ENCODE assay signal across 10 cellular contexts in genomic region chrX:79524642-79525041, GRCh38.
A peak's percentile ranks its signal among the peaks of the same experiment; 100 is the strongest.
DNase-seq lines count a peak whose midpoint lies in the region; ATAC-seq and TF ChIP-seq lines count a peak whose summit lies in the region.
"Had no signal": no experiment of that assay in that cellular context is flagged by ENCODE, and none has a peak within 500 bp of the region (broad histone marks: within the 10 kb centered on the region; RNA-seq: fewer than 3 reads in every experiment).

No MANE protein-coding gene starts in this region.

- H3K4me3 ChIP-seq in GM12864 (ENCODE audit: low read depth, low read length) (no peak overlapping the region), OCI-LY3 (ENCODE audit: low read length) (no peak overlapping the region)

- no peak overlapping the region for H3K27ac Mint-ChIP-seq in activated T-helper 1 cell treated with anti-CD3 and anti-CD28 coated beads, Interleukin-12 subunit alpha, Interleukin-12 subunit beta, Interleukin-2, Interleukin-4 antibody, amounts not matched to agents 30 ng/mL and 10 ng/mL and 1 ng/mL, durations not matched to agents 14 hours and 24 hours and 36 hours
- no peak overlapping the region for H3K27ac Mint-ChIP-seq in mesothelial cell of epicardium
- H3K27ac Mint-ChIP-seq: T-helper 1 cell treated with Interleukin-12 subunit alpha and Interleukin-12 subunit beta and Interleukin-4 antibody, amounts not matched to agents 30 μg/mL and 1 μg/mL, for 36 hours had no signal

- ATAC-seq in GM21423 (IDR thresholded peaks at IDR 0.05; ENCODE audit: unreplicated experiment) (peak; percentile 43), GM21390 (IDR thresholded peaks at IDR 0.05; ENCODE audit: unreplicated experiment) (no peak)
- no peak for ATAC-seq in activated T-cell treated with anti-CD3 and anti-CD28 coated beads, Interleukin-2, amount 50 U/mL, for 4 hours

- no peak overlapping the region for H3K4me2 ChIP-seq in OCI-LY3 (ENCODE audit: low read length)

- no peak overlapping the region for H2AFZ ChIP-seq in OCI-LY3 (ENCODE audit: low read depth, low read length)

- no peaks in the 10 kb centered on the region for H3K27me3 ChIP-seq in OCI-LY3 (ENCODE audit: low read depth, low read length)

- TF ChIP-seq CTCF in GM12864 (IDR thresholded peaks at IDR 0.05; ENCODE audit: low read depth, low read length, missing control alignments) = peak; percentile 49
- TF ChIP-seq CTCF in OCI-LY3 (IDR thresholded peaks at IDR 0.05; ENCODE audit: low read depth, low read length) = peak; percentile 51
- no peak for TF ChIP-seq CTCF in mesothelial cell of epicardium (IDR thresholded peaks at IDR 0.05; ENCODE audit: unreplicated experiment)

- H3K9me3 Mint-ChIP-seq in activated T-helper 1 cell treated with anti-CD3 and anti-CD28 coated beads, Interleukin-12 subunit alpha, Interleukin-12 subunit beta, Interleukin-2, Interleukin-4 antibody, amounts not matched to agents 30 ng/mL and 10 ng/mL and 1 ng/mL, durations not matched to agents 14 hours and 24 hours and 36 hours = peaks cover 14% of the 10 kb centered on the region
- peaks cover 21% of the 10 kb centered on the region for H3K9me3 Mint-ChIP-seq in activated T-cell treated with anti-CD3 and anti-CD28 coated beads, Interleukin-2, amount 50 U/mL, for 4 hours
- H3K9me3 Mint-ChIP-seq in mesothelial cell of epicardium = peaks cover 79% of the 10 kb centered on the region

- H3K79me2 ChIP-seq in OCI-LY3 (ENCODE audit: low read length) = no peaks in the 10 kb centered on the region

- no peak overlapping the region for H3K4me3 Mint-ChIP-seq in activated T-helper 1 cell treated with anti-CD3 and anti-CD28 coated beads, Interleukin-12 subunit alpha, Interleukin-12 subunit beta, Interleukin-2, Interleukin-4 antibody, amounts not matched to agents 30 ng/mL and 10 ng/mL and 1 ng/mL, durations not matched to agents 14 hours and 24 hours and 36 hours
- no peak overlapping the region for H3K4me3 Mint-ChIP-seq in activated T-cell treated with anti-CD3 and anti-CD28 coated beads, Interleukin-2, amount 50 U/mL, for 4 hours
- no peak overlapping the region for H3K4me3 Mint-ChIP-seq in mesothelial cell of epicardium
- H3K4me3 Mint-ChIP-seq: T-helper 1 cell treated with Interleukin-12 subunit alpha and Interleukin-12 subunit beta and Interleukin-4 antibody, amounts not matched to agents 30 μg/mL and 1 μg/mL, for 36 hours had no signal

- H3K36me3 ChIP-seq in OCI-LY3 (replicated peaks; ENCODE audit: low read depth, low read length) = no peaks in the 10 kb centered on the region

- H3K27me3 Mint-ChIP-seq in activated T-helper 1 cell treated with anti-CD3 and anti-CD28 coated beads, Interleukin-12 subunit alpha, Interleukin-12 subunit beta, Interleukin-2, Interleukin-4 antibody, amounts not matched to agents 30 ng/mL and 10 ng/mL and 1 ng/mL, durations not matched to agents 14 hours and 24 hours and 36 hours (ENCODE audit: insufficient read depth) = no peaks in the 10 kb centered on the region
- H3K27me3 Mint-ChIP-seq in activated T-cell treated with anti-CD3 and anti-CD28 coated beads, Interleukin-2, amount 50 U/mL, for 4 hours (ENCODE audit: low read depth) = no peaks in the 10 kb centered on the region
- no peaks in the 10 kb centered on the region for H3K27me3 Mint-ChIP-seq in mesothelial cell of epicardium (ENCODE audit: low read depth)

- intact Hi-C loops in activated T-helper 1 cell treated with anti-CD3 and anti-CD28 coated beads, Interleukin-12 subunit alpha, Interleukin-12 subunit beta, Interleukin-2, Interleukin-4 antibody, amounts not matched to agents 30 ng/mL and 10 ng/mL and 1 ng/mL, durations not matched to agents 14 hours and 24 hours and 36 hours (cut with micrococcal nuclease) = no loop called here

- DNase-seq in GM12864 (ENCODE audit: low read depth) = no peak
- DNase-seq in islet precursor cell = peak; percentile 55
- no peak for DNase-seq in activated T-helper 1 cell treated with anti-CD3 and anti-CD28 coated beads, Interleukin-12 subunit alpha, Interleukin-12 subunit beta, Interleukin-2, Interleukin-4 antibody, amounts not matched to agents 30 ng/mL and 10 ng/mL and 1 ng/mL, durations not matched to agents 14 hours and 24 hours and 36 hours (ENCODE audit: low spot score)
- DNase-seq in activated T-cell treated with anti-CD3 and anti-CD28 coated beads, Interleukin-2, amount 50 U/mL, for 4 hours = no peak
- no peak for DNase-seq in mesothelial cell of epicardium (ENCODE audit: low spot score in 2 of 2, unreplicated experiment in 2 of 2)
- DNase-seq: cortex of kidney had no signal

- no peak overlapping the region for H3K27ac ChIP-seq in OCI-LY3 (ENCODE audit: low read length)

- H3K9ac ChIP-seq in OCI-LY3 (ENCODE audit: low read length) = no peak overlapping the region

- no peaks in the 10 kb centered on the region for H3K4me1 Mint-ChIP-seq in activated T-helper 1 cell treated with anti-CD3 and anti-CD28 coated beads, Interleukin-12 subunit alpha, Interleukin-12 subunit beta, Interleukin-2, Interleukin-4 antibody, amounts not matched to agents 30 ng/mL and 10 ng/mL and 1 ng/mL, durations not matched to agents 14 hours and 24 hours and 36 hours (ENCODE audit: low read depth)
- H3K4me1 Mint-ChIP-seq in activated T-cell treated with anti-CD3 and anti-CD28 coated beads, Interleukin-2, amount 50 U/mL, for 4 hours (ENCODE audit: low read depth) = no peaks in the 10 kb centered on the region
- no peaks in the 10 kb centered on the region for H3K4me1 Mint-ChIP-seq in mesothelial cell of epicardium

- no peaks in the 10 kb centered on the region for H3K36me3 Mint-ChIP-seq in activated T-helper 1 cell treated with anti-CD3 and anti-CD28 coated beads, Interleukin-12 subunit alpha, Interleukin-12 subunit beta, Interleukin-2, Interleukin-4 antibody, amounts not matched to agents 30 ng/mL and 10 ng/mL and 1 ng/mL, durations not matched to agents 14 hours and 24 hours and 36 hours (ENCODE audit: low read depth)
- H3K36me3 Mint-ChIP-seq in activated T-cell treated with anti-CD3 and anti-CD28 coated beads, Interleukin-2, amount 50 U/mL, for 4 hours (ENCODE audit: insufficient read depth) = no peaks in the 10 kb centered on the region
- H3K36me3 Mint-ChIP-seq in mesothelial cell of epicardium = no peaks in the 10 kb centered on the region

- no peaks in the 10 kb centered on the region for H3K9me3 ChIP-seq in OCI-LY3 (ENCODE audit: insufficient read depth, low read length)

- H4K20me1 ChIP-seq in OCI-LY3 (ENCODE audit: insufficient read depth, low read length) = no peaks in the 10 kb centered on the region

- H3K4me1 ChIP-seq in OCI-LY3 (ENCODE audit: low read length) = no peaks in the 10 kb centered on the region
